In genomic region chr20:57421258-57422220, GRCh38 we compare ENCODE assay signal across 1 cellular context.
TF ChIP-seq lines count a peak whose summit lies in the region.

No MANE protein-coding gene starts in this region.

TF ChIP-seq in H1, 55 proteins besides CTCF, POLR2A, EP300 and RAD21 (continued from another document):
- TF ChIP-seq TAF7 (optimal IDR thresholded peaks at IDR 0.05; ENCODE audit: borderline replicate concordance, low read depth, low read length) (no peak), CBX5 (IDR thresholded peaks at IDR 0.05; ENCODE audit: low read depth, low read length) (no peak), TAF1 (IDR thresholded peaks at IDR 0.05; ENCODE audit: low read depth, low read length) (no peak), HDAC6 (IDR thresholded peaks at IDR 0.05; ENCODE audit: low read depth, low read length) (no peak), SRF (IDR thresholded peaks at IDR 0.05; ENCODE audit: low read depth, low read length) (no peak), CHD2 (IDR thresholded peaks at IDR 0.05; ENCODE audit: low read length) (no peak), KDM1A (IDR thresholded peaks at IDR 0.05; ENCODE audit: borderline replicate concordance, low read length) (no peak), BCL11A (IDR thresholded peaks at IDR 0.05; ENCODE audit: low read depth in 2 of 2, low read length in 2 of 2) (no peak), SIN3A (conservative IDR thresholded peaks at IDR 0.05 in 1 of 2, IDR thresholded peaks at IDR 0.05 in 1 of 2; ENCODE audit: low read depth in 1 of 2, low read length in 2 of 2) (no peak), FOSL1 (IDR thresholded peaks at IDR 0.05; ENCODE audit: insufficient read depth, low read depth, low read length) (no peak), SIX5 (IDR thresholded peaks at IDR 0.05; ENCODE audit: low read depth, low read length) (no peak), CREB1 (IDR thresholded peaks at IDR 0.05) (no peak), TCF12 (IDR thresholded peaks at IDR 0.05; ENCODE audit: low read depth, low read length) (no peak), CHD7 (IDR thresholded peaks at IDR 0.05; ENCODE audit: insufficient replicate concordance, low read length) (no peak), RXRA (IDR thresholded peaks at IDR 0.05; ENCODE audit: insufficient read depth, low read depth, low read length) (no peak), YY1 (IDR thresholded peaks at IDR 0.05; ENCODE audit: low read depth, low read length) (no peak), USF2 (IDR thresholded peaks at IDR 0.05; ENCODE audit: low read length) (no peak)
